Comparison of ENCODE assay signal across 10 cellular contexts in the genomic region with DNA sequence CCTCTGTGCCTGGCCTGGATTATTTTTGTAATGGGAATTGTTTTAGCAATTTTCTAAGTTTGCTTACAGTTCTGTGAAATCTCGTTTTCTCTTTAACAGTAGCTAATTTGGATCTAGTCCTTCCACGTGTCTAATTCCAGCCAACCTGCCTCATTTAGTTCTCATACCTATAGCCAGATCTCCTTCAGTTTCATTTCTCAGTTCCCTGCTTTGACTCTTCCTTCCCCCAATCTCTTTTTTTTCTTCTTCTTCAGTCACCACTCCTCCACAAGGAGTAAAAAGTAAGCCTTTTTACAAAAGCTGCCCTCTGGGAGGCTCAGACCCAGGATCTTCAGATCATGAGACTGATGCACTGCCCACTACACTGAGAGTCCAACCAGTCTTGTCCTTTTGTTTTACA. TPM values are rescaled to one million over a fixed set of nuclear protein-coding genes. Genes with fewer than 3 reads are reported as not detected.
DNase-seq lines count a peak whose midpoint lies in the region; ATAC-seq and TF ChIP-seq lines count a peak whose summit lies in the region.
"Had no signal": no experiment of that assay in that cellular context is flagged by ENCODE, and none has a peak within 500 bp of the region (broad histone marks: within the 10 kb centered on the region; RNA-seq: fewer than 3 reads in every experiment).

No MANE protein-coding gene starts in this region.

- H3K27me3 ChIP-seq in GM06990 (replicated peaks; ENCODE audit: control insufficient read depth, insufficient read depth, low read length): no peaks in the 10 kb centered on the region
- H3K27me3 ChIP-seq in adipocyte (replicated peaks; ENCODE audit: control insufficient read depth, insufficient read depth, low read length): no peaks in the 10 kb centered on the region
- H3K27me3 ChIP-seq in adrenal gland: no peaks in the 10 kb centered on the region

- H3K36me3 ChIP-seq in GM06990 (ENCODE audit: control insufficient read depth, insufficient read depth, low read length) (peaks cover 29% of the 10 kb centered on the region), adipocyte (ENCODE audit: control insufficient read depth, insufficient read depth, low read length, severe bottlenecking) (peaks cover 16% of the 10 kb centered on the region), adrenal gland (replicated peaks in 1 of 2) (peaks cover 0 to 40% of the 10 kb centered on the region in 2 donors)

- H3K4me3 ChIP-seq in GM06990 (replicated peaks; ENCODE audit: low read depth, low read length) (peak overlapping the region; percentile 87), LNCaP clone FGC (ENCODE audit: low read depth, low read length) (peak overlapping the region; percentile 96), adipocyte (ENCODE audit: low read length) (peak overlapping the region; percentile 98), adrenal gland (no peak overlapping the region)

- peaks cover 29% of the 10 kb centered on the region for H3K4me1 Mint-ChIP-seq in nephron progenitor cell

- intact Hi-C loops in adrenal gland (cut with DNase I): no loop called here

- H3K9me3 Mint-ChIP-seq in nephron progenitor cell: no peaks in the 10 kb centered on the region

- peak overlapping the region; percentile 74 for H3K4me3 Mint-ChIP-seq in nephron progenitor cell

- H3K36me3 Mint-ChIP-seq in nephron progenitor cell (ENCODE audit: low read depth): peaks cover 16% of the 10 kb centered on the region

- ATAC-seq in HG03175 (IDR thresholded peaks at IDR 0.05; ENCODE audit: unreplicated experiment): no peak
- ATAC-seq: Right ventricle myocardium inferior had no signal

- DNase-seq in GM06990 (ENCODE audit: extremely low read depth, insufficient read length): no peak
- no peak for DNase-seq in LNCaP clone FGC (ENCODE audit: low read depth)
- DNase-seq in adipocyte (ENCODE audit: low read depth): no peak
- DNase-seq in nephron progenitor cell: no peak
- DNase-seq in adrenal gland: no peak
- DNase-seq in NCI-H1105 (lab: John Stamatoyannopoulos, UW): no peak
- no peak for DNase-seq in NCI-H526 (lab: John Stamatoyannopoulos, UW)

- H3K4me1 ChIP-seq in adipocyte (ENCODE audit: control insufficient read depth, insufficient read depth, low read length) (peaks cover 15% of the 10 kb centered on the region), adrenal gland (replicated peaks in 1 of 2) (peaks cover 14 to 22% of the 10 kb centered on the region in 2 donors)

- no peaks in the 10 kb centered on the region for H3K9me3 ChIP-seq in adipocyte (ENCODE audit: control insufficient read depth, low read length)
- no peaks in the 10 kb centered on the region for H3K9me3 ChIP-seq in adrenal gland (replicated peaks in 1 of 3)

- TF ChIP-seq CTCF in GM06990 (IDR thresholded peaks at IDR 0.05; ENCODE audit: insufficient read depth, low read length, poor library complexity, severe bottlenecking): no peak
- no peak for TF ChIP-seq CTCF in LNCaP clone FGC (IDR thresholded peaks at IDR 0.05; ENCODE audit: control insufficient read depth, extremely low read depth, insufficient read depth)
- TF ChIP-seq CTCF in nephron progenitor cell (IDR thresholded peaks at IDR 0.05): no peak
- TF ChIP-seq CTCF in adrenal gland (IDR thresholded peaks at IDR 0.05): no peak

- no peak for TF ChIP-seq POLR2A in adrenal gland (IDR thresholded peaks at IDR 0.05)

- peaks cover 8% of the 10 kb centered on the region for H3K27me3 Mint-ChIP-seq in nephron progenitor cell (ENCODE audit: low read depth, poor library complexity)

- H3K27ac ChIP-seq in adrenal gland: no peak overlapping the region

- peak overlapping the region; percentile 99 for H3K9ac ChIP-seq in adipocyte (ENCODE audit: low read length)

- H3K27ac Mint-ChIP-seq in nephron progenitor cell: no peak overlapping the region

- 35 to 50% (median 47%) methylated on average over 2 of the region's 2 CpGs for WGBS in adrenal gland, 4 donors

RNA-seq across cellular contexts. Expression of gene THTPA, which starts 1.4 kb away (rescaled TPM):
- total RNA-seq in adrenal gland: 10 to 100 TPM; 21.2 to 41.7 (median 32.6) TPM
- polyA plus RNA-seq in adrenal gland: 10 to 100 TPM; 11.5 to 26.5 (median 21.4) TPM

RNA-seq across cellular contexts. Expression of gene ZFHX2, which starts 6.0 kb away (rescaled TPM):
- 1 to 10 TPM in 6 of 8 donors, under 1 TPM in 2; 0.54 to 4.2 (median 2.4) TPM for total RNA-seq in adrenal gland
- polyA plus RNA-seq in adrenal gland: 1 to 10 TPM; 2.1 to 9.7 (median 2.5) TPM

RNA-seq across cellular contexts. Expression of gene AP1G2, which starts 10.1 kb away (rescaled TPM):
- total RNA-seq in adrenal gland: 100 to 1,000 TPM in 2 of 8 donors, 10 to 100 TPM in 6; 35.2 to 142 (median 79.5) TPM
- polyA plus RNA-seq in adrenal gland: 100 to 1,000 TPM in 2 of 3 donors, 10 to 100 TPM in 1; 27.9 to 587 (median 285) TPM

RNA-seq across cellular contexts. Expression of gene JPH4, which starts 21.1 kb away (rescaled TPM):
- total RNA-seq in adrenal gland: 10 to 100 TPM in 1 of 8 donors, 1 to 10 TPM in 6, under 1 TPM in 1; 0.42 to 11.1 (median 3.0) TPM
- 10 to 100 TPM in 1 of 3 donors, 1 to 10 TPM in 2; 5.9 to 35.8 (median 9.4) TPM for polyA plus RNA-seq in adrenal gland
- total RNA-seq: pulmonary artery endothelial cell had no signal

Comparison
In these comparisons a context has a peak if more than half of its experiments do, and no peak if none do; other contexts are left out.
1. H3K4me3 ChIP-seq: peak in GM06990 (single experiment), LNCaP clone FGC (single experiment) and adipocyte (single experiment); none in adrenal gland (0 of 4).